ENCODE assay signal across 8 cellular contexts in the genomic region with DNA sequence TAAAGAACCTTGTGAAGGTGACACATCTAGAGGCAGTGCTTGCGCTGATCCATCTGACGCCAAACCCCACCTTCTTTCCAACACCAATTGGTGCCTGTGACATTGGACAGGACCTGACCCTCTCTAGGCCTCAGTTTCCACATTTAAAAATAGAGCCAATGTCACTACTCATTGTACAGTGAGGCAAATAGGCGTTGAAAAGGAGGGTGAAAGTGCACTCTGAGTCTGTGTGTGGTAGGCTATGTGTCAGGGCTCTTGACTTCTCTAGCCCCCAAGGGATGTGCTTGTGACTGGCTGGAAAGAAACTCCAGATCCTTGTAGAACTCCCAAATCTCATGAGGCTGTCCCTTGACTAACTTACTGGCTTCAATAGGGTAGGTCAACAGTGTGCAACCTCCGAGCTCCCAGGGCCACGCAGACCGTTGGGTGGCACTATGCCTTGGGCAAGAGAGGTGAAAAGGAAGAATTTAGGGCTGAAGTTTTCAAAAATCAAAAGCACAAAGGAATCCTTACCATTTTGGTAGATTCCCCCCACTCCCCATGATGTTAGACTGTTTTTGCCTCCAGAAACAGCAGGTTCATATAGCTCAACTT. TPM values are rescaled to one million over a fixed set of nuclear protein-coding genes. Genes with fewer than 3 reads are reported as not detected.
DNase-seq lines count a peak whose midpoint lies in the region; ATAC-seq and TF ChIP-seq lines count a peak whose summit lies in the region.

No MANE protein-coding gene starts in this region.

- H3K4me1 ChIP-seq in BLaER1 (peaks cover 38% of the 10 kb centered on the region), mesodermal cell (ENCODE audit: control insufficient read depth, insufficient read depth, low read length, poor library complexity, severe bottlenecking) (peaks cover 17% of the 10 kb centered on the region)

- H3K27me3 ChIP-seq in BLaER1 = no peaks in the 10 kb centered on the region

- peak overlapping the region; percentile 86 for H3K4me2 ChIP-seq in BLaER1

- H3K4me3 ChIP-seq in BLaER1 (peak overlapping the region; percentile 92), LNCaP clone FGC (ENCODE audit: low read depth, low read length) (peak overlapping the region; percentile 87), mesodermal cell (ENCODE audit: extremely low read depth, insufficient read depth, low read length, poor library complexity, severe bottlenecking) (peak overlapping the region; percentile 98)

- WGBS in mesodermal cell (ENCODE audit: insufficient coverage in 2 of 2), 2 experiments = 86 to 97% methylated on average over 3 to 5 of the region's 6 CpGs

- TF ChIP-seq CTCF in LNCaP clone FGC (IDR thresholded peaks at IDR 0.05; ENCODE audit: control insufficient read depth, extremely low read depth, insufficient read depth) = no peak

- no peaks in the 10 kb centered on the region for H3K9me3 ChIP-seq in BLaER1
- no peaks in the 10 kb centered on the region for H3K9me3 ChIP-seq in mesodermal cell (ENCODE audit: control insufficient read depth, low read length)

- no peaks in the 10 kb centered on the region for H4K20me1 ChIP-seq in BLaER1

- DNase-seq in LNCaP clone FGC (ENCODE audit: low read depth) (no peak), mucosa of gallbladder (ENCODE audit: low spot score) (no peak), NCI-H1417 treated with DMSO at 0.1 percent for 48 hours (lab: John Stamatoyannopoulos, UW) (no peak), UCSD-AML1 (lab: John Stamatoyannopoulos, UW; ENCODE audit: unreplicated experiment) (no peak)

- no peak for ATAC-seq in HG03378 (IDR thresholded peaks at IDR 0.05; ENCODE audit: unreplicated experiment)

- peak overlapping the region; percentile 85 for H3K9ac ChIP-seq in BLaER1

- H3K27ac ChIP-seq in BLaER1 (peak overlapping the region; percentile 89), cingulate gyrus (ENCODE audit: low read depth, low read length) (peak overlapping the region; percentile 88), mesodermal cell (ENCODE audit: low read depth, low read length, severe bottlenecking) (peak overlapping the region; percentile 23)

- peaks cover 50% of the 10 kb centered on the region for H3K36me3 ChIP-seq in BLaER1
- peaks cover 54% of the 10 kb centered on the region for H3K36me3 ChIP-seq in mesodermal cell (ENCODE audit: control insufficient read depth, insufficient read depth, low read length)

RNA-seq across cellular contexts. Expression of a gene that starts 0.7 kb away (rescaled TPM):
- polyA plus RNA-seq in mesodermal cell (2013, experiment 1 of 2) = 49.4 TPM
- 44.3 TPM for polyA plus RNA-seq in mesodermal cell (2013, experiment 2 of 2)
- total RNA-seq in mucosa of gallbladder = 80.4 TPM

RNA-seq across cellular contexts. Expression of a gene that starts 17.5 kb away (rescaled TPM):
- 29.0 TPM for polyA plus RNA-seq in mesodermal cell (2013, experiment 1 of 2)
- polyA plus RNA-seq in mesodermal cell (2013, experiment 2 of 2) = 23.3 TPM
- 46.0 TPM for total RNA-seq in mucosa of gallbladder

RNA-seq across cellular contexts. Expression of a gene that starts 30.5 kb away (rescaled TPM):
- 255 TPM for polyA plus RNA-seq in mesodermal cell (2013, experiment 1 of 2)
- 237 TPM for polyA plus RNA-seq in mesodermal cell (2013, experiment 2 of 2)
- 165 TPM for total RNA-seq in mucosa of gallbladder

RNA-seq across cellular contexts. Expression of a gene that starts 34.2 kb away (rescaled TPM):
- polyA plus RNA-seq in mesodermal cell (2013, experiment 1 of 2) = 31.9 TPM
- 34.8 TPM for polyA plus RNA-seq in mesodermal cell (2013, experiment 2 of 2)
- total RNA-seq in mucosa of gallbladder = 110 TPM

RNA-seq across cellular contexts. Expression of a gene that starts 49.2 kb away (rescaled TPM):
- polyA plus RNA-seq in mesodermal cell (2013, experiment 1 of 2) = 5.1 TPM
- 6.8 TPM for polyA plus RNA-seq in mesodermal cell (2013, experiment 2 of 2)
- total RNA-seq in mucosa of gallbladder = 24.1 TPM

Comparison
In these comparisons a context has a peak if more than half of its experiments do, and no peak if none do; other contexts are left out.
1. H3K27ac ChIP-seq: peak in every context shown above with its lines; median percentile 89 in BLaER1; 88 in cingulate gyrus; 23 in mesodermal cell.